Comparison of ENCODE assay signal across 27 cellular contexts in genomic region chr16:12171206-12171605, GRCh38.
DNase-seq lines count a peak whose midpoint lies in the region; ATAC-seq and TF ChIP-seq lines count a peak whose summit lies in the region.
"Had no signal": no experiment of that assay in that cellular context is flagged by ENCODE, and none has a peak within 500 bp of the region (broad histone marks: within the 10 kb centered on the region; RNA-seq: fewer than 3 reads in every experiment).

No MANE protein-coding gene starts in this region.

- ATAC-seq in HG03342 (IDR thresholded peaks at IDR 0.05; ENCODE audit: unreplicated experiment), result no peak
- ATAC-seq: activated T-cell treated with anti-CD3 and anti-CD28 coated beads, Interleukin-2, amount 50 U/mL, for 72 hours; HCT116; lower lobe of right lung had no signal

- no peak overlapping the region for H3K27ac ChIP-seq in AG04450 (ENCODE audit: low read depth, low read length)
- H3K27ac ChIP-seq in brain microvascular endothelial cell, result no peak overlapping the region
- H3K27ac ChIP-seq: lower lobe of right lung, RWPE1, upper lobe of right lung had no signal

- H3K4me1 Mint-ChIP-seq in nephron progenitor cell, result peaks cover 54% of the 10 kb centered on the region

- POLR2A ChIA-PET in AG04450 (lab: Yijun Ruan, JAX), result interaction anchor here (0.6 kb wide), 1 partner anchor 32 kb away, joined by 3 read pairs; no protein-coding TSS in a partner anchor

- in situ Hi-C loops in brain microvascular endothelial cell (cut with HindIII; ENCODE audit: low pct_ligation_motif_present, low sequenced_read_pairs), result no loop called here

- H3K4me3 ChIP-seq in AG04450 (ENCODE audit: low read depth, low read length) (no peak overlapping the region), adipocyte (ENCODE audit: low read length) (peak overlapping the region; percentile 43), lower leg skin (ENCODE audit: low read depth, poor library complexity, severe bottlenecking) (no peak overlapping the region), brain microvascular endothelial cell (ENCODE audit: low read depth, low read length) (no peak overlapping the region)
- H3K4me3 ChIP-seq: lower lobe of right lung, upper lobe of right lung had no signal

- CTCF ChIA-PET in AG04450 (lab: Charles Lee), result no interaction called here

- H3K4me3 Mint-ChIP-seq in nephron progenitor cell, result no peak overlapping the region
- H3K4me3 Mint-ChIP-seq: activated CD4-positive, alpha-beta T cell treated with anti-CD3 and anti-CD28 coated beads, Interleukin-2, amount 10 ng/mL, durations not matched to agents 24 days and 14 days; activated T-cell treated with anti-CD3 and anti-CD28 coated beads, Interleukin-2, amount 50 U/mL, for 72 hours; dendritic cell treated with granulocyte-macrophage colony-stimulating factor and Interleukin-4, amounts not matched to agents 40 ng/mL and 50 ng/mL, for 4 days; T-helper 1 cell treated with Interleukin-12 subunit alpha and Interleukin-12 subunit beta and Interleukin-4 antibody, amounts not matched to agents 30 μg/mL and 1 μg/mL, for 36 hours had no signal

- no peak for TF ChIP-seq CTCF in AG04450 (IDR thresholded peaks at IDR 0.05; ENCODE audit: low read depth, low read length)
- TF ChIP-seq CTCF in nephron progenitor cell (IDR thresholded peaks at IDR 0.05), result no peak
- no peak for TF ChIP-seq CTCF in lower leg skin (IDR thresholded peaks at IDR 0.05)
- TF ChIP-seq CTCF in brain microvascular endothelial cell (IDR thresholded peaks at IDR 0.05; ENCODE audit: low read depth, low read length, missing control alignments), result no peak

- no peaks in the 10 kb centered on the region for H3K36me3 Mint-ChIP-seq in nephron progenitor cell (ENCODE audit: low read depth)

- intact Hi-C loops in lower leg skin (cut with DNase I; ENCODE audit: low total_unique reads), result no loop called here

- peak overlapping the region; percentile 75 for H3K27ac Mint-ChIP-seq in nephron progenitor cell
- H3K27ac Mint-ChIP-seq: activated CD4-positive, alpha-beta T cell treated with anti-CD3 and anti-CD28 coated beads, Interleukin-2, amount 10 ng/mL, durations not matched to agents 24 days and 14 days; activated T-cell treated with anti-CD3 and anti-CD28 coated beads, Interleukin-2, amount 50 U/mL, for 72 hours; dendritic cell treated with granulocyte-macrophage colony-stimulating factor and Interleukin-4, amounts not matched to agents 40 ng/mL and 50 ng/mL, for 4 days; T-helper 1 cell treated with Interleukin-12 subunit alpha and Interleukin-12 subunit beta and Interleukin-4 antibody, amounts not matched to agents 30 μg/mL and 1 μg/mL, for 36 hours had no signal

- H3K9me3 ChIP-seq in AG04450 (ENCODE audit: control insufficient read depth, insufficient read depth, low read length) (no peaks in the 10 kb centered on the region), adipocyte (ENCODE audit: control insufficient read depth, low read length) (no peaks in the 10 kb centered on the region)
- H3K9me3 ChIP-seq: lower lobe of right lung, upper lobe of right lung had no signal

- H3K4me1 ChIP-seq in adipocyte (ENCODE audit: control insufficient read depth, insufficient read depth, low read length), result peaks cover 27% of the 10 kb centered on the region
- H3K4me1 ChIP-seq: lower lobe of right lung, upper lobe of right lung had no signal

- WGBS in lower leg skin, 2 donors, result 85 to 91% methylated on average over 6 of the region's 6 CpGs

- peak overlapping the region; percentile 63 for H3K9ac ChIP-seq in adipocyte (ENCODE audit: low read length)

- peak; percentile 18 for DNase-seq in AG04450 (ENCODE audit: low read depth, low spot score)
- DNase-seq in GM03348 (ENCODE audit: low spot score), result peak; percentile 34
- DNase-seq in adipocyte (ENCODE audit: low read depth), result no peak
- no peak for DNase-seq in nephron progenitor cell
- DNase-seq in effector CD4-positive, alpha-beta T cell, result no peak
- no peak for DNase-seq in lower leg skin (ENCODE audit: low spot score in 2 of 2)
- DNase-seq in brain microvascular endothelial cell, result no peak
- DNase-seq: activated CD4-positive, alpha-beta T cell treated with anti-CD3 and anti-CD28 coated beads, Interleukin-2, amount 10 ng/mL, durations not matched to agents 24 days and 14 days; activated naive CD4-positive, alpha-beta T cell treated with Interleukin-2 at 50 U/mL for 16 hours; activated T-cell treated with anti-CD3 and anti-CD28 coated beads, Interleukin-2, amount 50 U/mL, for 72 hours; aorta; C1 segment of cervical spinal cord; Calu3; central memory CD4-positive, alpha-beta T cell; DND-41; lower lobe of right lung; MM.1S; NCI-H1417 treated with DMSO at 0.1 percent for 48 hours; NCI-H524 treated with DMSO at 0.1 percent for 48 hours; small intestine; substantia nigra; upper lobe of right lung had no signal

- H3K27me3 ChIP-seq in AG04450 (ENCODE audit: control insufficient read depth, insufficient read depth, low read length), result no peaks in the 10 kb centered on the region
- H3K27me3 ChIP-seq in adipocyte (replicated peaks; ENCODE audit: control insufficient read depth, insufficient read depth, low read length), result no peaks in the 10 kb centered on the region
- no peaks in the 10 kb centered on the region for H3K27me3 ChIP-seq in brain microvascular endothelial cell (replicated peaks)
- H3K27me3 ChIP-seq: upper lobe of right lung had no signal

- no peaks in the 10 kb centered on the region for H3K9me3 Mint-ChIP-seq in nephron progenitor cell
- H3K9me3 Mint-ChIP-seq: activated CD4-positive, alpha-beta T cell treated with anti-CD3 and anti-CD28 coated beads, Interleukin-2, amount 10 ng/mL, durations not matched to agents 24 days and 14 days; activated T-cell treated with anti-CD3 and anti-CD28 coated beads, Interleukin-2, amount 50 U/mL, for 72 hours; dendritic cell treated with granulocyte-macrophage colony-stimulating factor and Interleukin-4, amounts not matched to agents 40 ng/mL and 50 ng/mL, for 4 days; T-helper 1 cell treated with Interleukin-12 subunit alpha and Interleukin-12 subunit beta and Interleukin-4 antibody, amounts not matched to agents 30 μg/mL and 1 μg/mL, for 36 hours had no signal

- peaks cover 7% of the 10 kb centered on the region for H3K27me3 Mint-ChIP-seq in nephron progenitor cell (ENCODE audit: low read depth, poor library complexity)
- H3K27me3 Mint-ChIP-seq: activated CD4-positive, alpha-beta T cell treated with anti-CD3 and anti-CD28 coated beads, Interleukin-2, amount 10 ng/mL, durations not matched to agents 24 days and 14 days; dendritic cell treated with granulocyte-macrophage colony-stimulating factor and Interleukin-4, amounts not matched to agents 40 ng/mL and 50 ng/mL, for 4 days had no signal

- H3K36me3 ChIP-seq in adipocyte (ENCODE audit: control insufficient read depth, insufficient read depth, low read length, severe bottlenecking) (no peaks in the 10 kb centered on the region), brain microvascular endothelial cell (replicated peaks) (no peaks in the 10 kb centered on the region)
- H3K36me3 ChIP-seq: upper lobe of right lung had no signal

- TF ChIP-seq POLR2A in lower leg skin (IDR thresholded peaks at IDR 0.05), result no peak

Comparison
In these comparisons a context has a peak if more than half of its experiments do, and no peak if none do; other contexts are left out.
1. DNase-seq: peak in AG04450 (single experiment) and GM03348 (single experiment); none in adipocyte (single experiment), nephron progenitor cell (single experiment), effector CD4-positive, alpha-beta T cell (single experiment), lower leg skin (0 of 2) and brain microvascular endothelial cell (single experiment).